In the genomic region with DNA sequence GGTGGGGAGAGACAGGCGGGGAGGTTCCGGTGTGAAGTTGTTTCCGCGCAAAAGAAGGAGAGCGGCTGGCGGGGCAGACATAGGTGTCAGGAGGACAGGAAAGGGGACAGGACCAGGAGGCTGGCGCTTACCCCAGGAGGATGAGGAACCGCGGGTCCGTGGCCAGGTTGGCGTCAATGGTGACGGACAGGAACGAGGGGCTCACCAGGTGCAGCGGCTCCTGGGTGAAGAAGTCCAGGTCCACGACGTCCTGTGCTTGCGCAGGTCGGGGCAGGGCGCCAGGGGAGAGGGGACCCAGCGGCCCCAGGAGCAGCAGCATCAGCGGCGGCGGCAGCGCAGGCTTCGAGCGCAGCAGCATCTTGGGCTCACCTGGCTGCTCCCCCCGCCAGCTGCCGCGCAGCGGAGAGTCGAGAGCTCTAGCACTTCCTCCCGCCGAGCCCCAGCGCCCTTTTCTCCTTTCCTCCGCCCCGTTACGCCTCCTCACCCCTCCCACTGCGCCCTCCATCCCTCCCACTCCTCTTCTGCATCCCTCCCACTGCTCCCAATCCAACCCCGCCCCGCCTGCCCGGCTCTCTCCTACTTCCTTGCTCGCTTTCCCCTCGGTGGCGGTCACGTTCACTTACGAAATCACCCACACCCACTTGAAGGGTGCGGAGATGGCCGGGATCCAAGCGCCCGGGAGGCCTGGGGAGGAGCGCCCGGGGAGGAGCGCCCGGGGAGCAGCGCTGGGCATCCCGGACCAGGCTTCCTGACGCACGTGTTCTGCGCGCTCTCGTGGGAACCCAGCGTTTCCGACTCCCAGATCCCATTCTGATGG, we compare ENCODE assay signal across 8 cellular contexts. TPM values are rescaled to one million over a fixed set of nuclear protein-coding genes. Genes with fewer than 3 reads are reported as not detected.
DNase-seq lines count a peak whose midpoint lies in the region; ATAC-seq, FAIRE-seq and TF ChIP-seq lines count a peak whose summit lies in the region.

A gene (minus strand): TSS at position 424 of the 817 bp plus-strand sequence. CDS start 66 bp downstream, at position 358.

- H3K4me3 ChIP-seq in KMS-11 (IDR thresholded peaks at IDR 0.05; ENCODE audit: insufficient read depth, low read depth, low read length): no peak within 1 kb of the TSS
- peak within 1 kb of the TSS; percentile 44 for H3K4me3 ChIP-seq in thymus (ENCODE audit: low read length)

- peaks cover 6% of the 10 kb centered on the region for H3K9me3 ChIP-seq in thymus (ENCODE audit: control insufficient read depth)

- WGBS in thymus: under 1% methylated on average over 62 of the region's 63 CpGs

- peak; percentile 89 for ATAC-seq in GM21619 (IDR thresholded peaks at IDR 0.05; ENCODE audit: unreplicated experiment)

- peak within 1 kb of the TSS; percentile 22; the same call in 1 of the 2 replicates for H3K9ac ChIP-seq in KMS-11

- H3K27ac ChIP-seq in KMS-11 (no peak within 1 kb of the TSS), thymus (ENCODE audit: low read depth) (no peak within 1 kb of the TSS)

- H2AFZ ChIP-seq in KMS-11 (ENCODE audit: low read depth): peak within 1 kb of the TSS; percentile 99

- peak within 1 kb of the TSS; percentile 92 for H3K4me2 ChIP-seq in KMS-11

- H3K79me2 ChIP-seq in KMS-11 (ENCODE audit: insufficient read depth, low read depth): no peaks in the 10 kb centered on the region

- TF ChIP-seq CTCF in D721Med (IDR thresholded peaks at IDR 0.05; ENCODE audit: insufficient read depth, missing control alignments) (no peak), KMS-11 (conservative IDR thresholded peaks at IDR 0.05; ENCODE audit: low read depth, low read length) (no peak)

- peaks cover 9% of the 10 kb centered on the region for H3K27me3 ChIP-seq in KMS-11 (ENCODE audit: insufficient read depth, low read depth)
- H3K27me3 ChIP-seq in thymus (ENCODE audit: control insufficient read depth, insufficient read depth): peaks cover 46% of the 10 kb centered on the region

- H3K36me3 ChIP-seq in KMS-11 (ENCODE audit: insufficient read depth): no peaks in the 10 kb centered on the region
- H3K36me3 ChIP-seq in thymus (ENCODE audit: control insufficient read depth, insufficient read depth): no peaks in the 10 kb centered on the region

- peak; percentile 64 for DNase-seq in D721Med (ENCODE audit: insufficient read length, low spot score)
- DNase-seq in RPMI8226: peak; percentile 79
- peak; percentile 88 for DNase-seq in activated effector memory CD4-positive, alpha-beta T cell treated with anti-CD3 and anti-CD28 coated beads, Interleukin-2, amount 50 U/mL, for 16 hours
- peak; percentile 66 for DNase-seq in germinal center (ENCODE audit: low spot score)
- DNase-seq in occipital lobe (lab: John Stamatoyannopoulos, UW): peak; percentile 42

- no peak for FAIRE-seq in D721Med (lab: Jason Lieb, UNC)

- H4K20me1 ChIP-seq in KMS-11 (ENCODE audit: insufficient read depth): no peaks in the 10 kb centered on the region

- H3K4me1 ChIP-seq in KMS-11 (ENCODE audit: low read depth, poor library complexity, severe bottlenecking) (peaks cover 23% of the 10 kb centered on the region), thymus (ENCODE audit: control insufficient read depth, insufficient read depth, low read length) (peaks cover 4% of the 10 kb centered on the region)

RNA-seq across cellular contexts. Expression of the gene that starts here (rescaled TPM):
- 1.6 TPM for total RNA-seq in occipital lobe
- polyA plus RNA-seq in thymus: 4.3 TPM
